Comparison of ENCODE assay signal across 13 cellular contexts in the genomic region with DNA sequence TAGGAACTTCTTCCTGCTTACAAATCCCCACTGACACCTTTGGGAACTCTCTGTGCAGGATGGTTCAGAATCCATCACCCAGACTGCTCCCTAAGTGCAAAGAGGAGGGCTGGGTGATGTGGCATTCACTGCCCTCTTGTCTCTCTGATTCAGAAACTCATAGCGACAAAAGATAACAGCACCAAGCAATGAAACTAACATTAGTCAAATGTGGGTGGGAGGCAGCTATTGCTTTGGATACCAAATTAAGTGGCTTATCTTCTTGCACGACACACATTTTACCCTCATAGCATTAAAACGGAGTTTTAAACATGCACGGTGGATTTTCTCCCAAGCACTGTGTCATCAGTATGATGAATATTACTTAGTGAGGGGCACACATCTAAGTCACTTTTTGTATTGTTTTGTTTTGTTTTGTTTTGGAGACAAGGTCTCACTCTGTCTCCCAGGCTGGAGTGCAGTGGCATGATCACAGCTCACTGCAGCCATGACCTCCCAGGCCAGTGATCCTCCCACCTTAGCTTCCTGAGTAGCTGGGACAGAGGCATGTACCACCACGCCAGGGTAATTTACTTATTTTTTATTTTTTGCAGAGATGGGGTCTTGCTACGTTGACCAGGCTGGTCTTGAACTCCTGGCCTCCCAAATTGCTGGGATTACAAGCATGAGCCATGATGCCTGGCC. TPM values are rescaled to one million over a fixed set of nuclear protein-coding genes. Genes with fewer than 3 reads are reported as not detected.
A peak's percentile ranks its signal among the peaks of the same experiment; 100 is the strongest.
DNase-seq lines count a peak whose midpoint lies in the region; ATAC-seq and TF ChIP-seq lines count a peak whose summit lies in the region.
"Had no signal": no experiment of that assay in that cellular context is flagged by ENCODE, and none has a peak within 500 bp of the region (broad histone marks: within the 10 kb centered on the region; RNA-seq: fewer than 3 reads in every experiment).

No MANE protein-coding gene starts in this region.

- H3K4me2 ChIP-seq in OCI-LY7 (ENCODE audit: low read length): peak overlapping the region; percentile 36

- 0 out of 2 replicates have a peak, but pooled peaks cover 4% of the 10 kb centered on the region for H3K9me3 ChIP-seq in OCI-LY7 (ENCODE audit: low read length)

- H3K27ac Mint-ChIP-seq in stimulated activated effector memory CD8-positive, alpha-beta T cell treated with anti-CD3 and anti-CD28 coated beads, Interleukin-12 subunit alpha, Interleukin-12 subunit beta, amount 100 ng/mL, for 72 hours: no peak overlapping the region
- H3K27ac Mint-ChIP-seq: activated naive CD4-positive, alpha-beta T cell treated with anti-CD3 and anti-CD28 coated beads, Interleukin-2, amount 50 U/mL, for 72 hours had no signal

- no peaks in the 10 kb centered on the region for H4K20me1 ChIP-seq in OCI-LY7 (ENCODE audit: insufficient read depth, low read length)

- no peak for TF ChIP-seq CTCF in OCI-LY7 (conservative IDR thresholded peaks at IDR 0.05; ENCODE audit: low read length)
- TF ChIP-seq CTCF in fibroblast of mammary gland (conservative IDR thresholded peaks at IDR 0.05; ENCODE audit: control insufficient read depth, insufficient read depth, low read depth, low read length): no peak

- intact Hi-C loops in OCI-LY7 (cut with micrococcal nuclease; ENCODE audit: unreplicated experiment): no loop called here

- peak overlapping the region; percentile 21; the same call in 1 of the 2 replicates for H2AFZ ChIP-seq in OCI-LY7 (ENCODE audit: low read length)
- H2AFZ ChIP-seq: parathyroid adenoma had no signal

- no peak overlapping the region for H3K27ac ChIP-seq in OCI-LY7 (ENCODE audit: low read depth, low read length, poor library complexity, severe bottlenecking)
- H3K27ac ChIP-seq: parathyroid adenoma had no signal

- H3K4me1 ChIP-seq in OCI-LY7 (ENCODE audit: insufficient read depth, low read length, poor library complexity, severe bottlenecking): peaks cover 45% of the 10 kb centered on the region
- H3K4me1 ChIP-seq: parathyroid adenoma had no signal

- no peak overlapping the region for H3K4me3 Mint-ChIP-seq in stimulated activated effector memory CD8-positive, alpha-beta T cell treated with anti-CD3 and anti-CD28 coated beads, Interleukin-12 subunit alpha, Interleukin-12 subunit beta, amount 100 ng/mL, for 72 hours

- H3K36me3 Mint-ChIP-seq in stimulated activated effector memory CD8-positive, alpha-beta T cell treated with anti-CD3 and anti-CD28 coated beads, Interleukin-12 subunit alpha, Interleukin-12 subunit beta, amount 100 ng/mL, for 72 hours: peaks cover 8% of the 10 kb centered on the region

- H3K9me2 ChIP-seq in OCI-LY7 (ENCODE audit: insufficient read depth, low read length): no peaks in the 10 kb centered on the region

- DNase-seq in OCI-LY7 (ENCODE audit: low spot score) (no peak), fibroblast of mammary gland (ENCODE audit: low read depth) (peak; percentile 45), germinal center (ENCODE audit: low spot score) (no peak), inferior parietal cortex (ENCODE audit: extremely low spot score) (no peak)
- no peak for DNase-seq in stimulated activated effector memory CD8-positive, alpha-beta T cell treated with anti-CD3 and anti-CD28 coated beads, Interleukin-12 subunit alpha, Interleukin-12 subunit beta, amount 100 ng/mL, for 72 hours (ENCODE audit: low spot score in 2 of 2)
- DNase-seq in activated naive CD4-positive, alpha-beta T cell treated with anti-CD3 and anti-CD28 coated beads, Interleukin-2, amount 50 U/mL, for 16 hours: no peak
- DNase-seq: activated CD4-positive, alpha-beta T cell treated with anti-CD3 and anti-CD28 coated beads for 4 hours; DND-41; NCI-H2029 had no signal

- POLR2A ChIA-PET in OCI-LY7 (lab: Charles Lee): no interaction called here

- no peaks in the 10 kb centered on the region for H3K79me2 ChIP-seq in OCI-LY7 (ENCODE audit: insufficient read depth, low read depth, low read length)
- H3K79me2 ChIP-seq: parathyroid adenoma had no signal

- no TSS peak for BruUV-seq in OCI-LY7 (replicated peaks; lab: Mats Ljungman, UMichigan)

- no peaks in the 10 kb centered on the region for H3K9me3 Mint-ChIP-seq in stimulated activated effector memory CD8-positive, alpha-beta T cell treated with anti-CD3 and anti-CD28 coated beads, Interleukin-12 subunit alpha, Interleukin-12 subunit beta, amount 100 ng/mL, for 72 hours

- ATAC-seq in GM21717 (IDR thresholded peaks at IDR 0.05; ENCODE audit: unreplicated experiment) (peak; percentile 36), GM19467 (IDR thresholded peaks at IDR 0.05; ENCODE audit: unreplicated experiment) (no peak)
- ATAC-seq in stimulated activated effector memory CD8-positive, alpha-beta T cell treated with anti-CD3 and anti-CD28 coated beads, Interleukin-12 subunit alpha, Interleukin-12 subunit beta, amount 100 ng/mL, for 72 hours: peak; percentile 21

- no peaks in the 10 kb centered on the region for H3K4me1 Mint-ChIP-seq in stimulated activated effector memory CD8-positive, alpha-beta T cell treated with anti-CD3 and anti-CD28 coated beads, Interleukin-12 subunit alpha, Interleukin-12 subunit beta, amount 100 ng/mL, for 72 hours

- no peak overlapping the region for H3K4me3 ChIP-seq in OCI-LY7 (ENCODE audit: low read depth, low read length, poor library complexity, severe bottlenecking)
- no peak overlapping the region for H3K4me3 ChIP-seq in fibroblast of mammary gland (ENCODE audit: control insufficient read depth, low read depth, low read length)

- CTCF ChIA-PET in OCI-LY7 (lab: Charles Lee; ENCODE audit: unreplicated experiment): no interaction called here

- H3K36me3 ChIP-seq in OCI-LY7 (ENCODE audit: insufficient read depth, low read length): peaks cover 18% of the 10 kb centered on the region

RNA-seq across cellular contexts. Expression of a gene that starts 40.9 kb away (rescaled TPM):
- total RNA-seq in OCI-LY7 (2014; rRNA removed; shearing (Covaris generic)): 0.33 and 0.38 TPM in 2 replicates
- 0.04 and 0.30 TPM in 2 replicates for total RNA-seq in OCI-LY7 (2022)

RNA-seq across cellular contexts. Expression of a gene that starts 53.0 kb away (rescaled TPM):
- 91.4 and 107 TPM in 2 replicates for total RNA-seq in OCI-LY7 (2014; rRNA removed; shearing (Covaris generic))
- total RNA-seq in OCI-LY7 (2022): 78.1 and 78.6 TPM in 2 replicates
